Comparison of ENCODE assay signal across 8 cellular contexts in genomic region chr3:156674046-156674910, GRCh38. TPM values are rescaled to one million over a fixed set of nuclear protein-coding genes. Genes with fewer than 3 reads are reported as not detected.
DNase-seq lines count a peak whose midpoint lies in the region; ATAC-seq and TF ChIP-seq lines count a peak whose summit lies in the region.

TIPARP (plus strand) TSS chr3:156674590; CDS start chr3:156677698, 3,108 bp downstream.

- CTCF ChIA-PET in CD4-positive, alpha-beta T cell (lab: Charles Lee) = interaction anchor here (0.7 to 4.1 kb wide), 16 partner anchors 8 to 524 kb away, joined by 3 to 21 read pairs (median 4); partner anchors contain the start of gene SSR3
- CTCF ChIA-PET in activated CD4-positive, alpha-beta memory T cell treated with anti-CD3 and anti-CD28 coated beads for 36 hours (lab: Charles Lee) = interaction anchor here (0.7 to 4.2 kb wide), 24 partner anchors 9 to 522 kb away, joined by 3 to 38 read pairs (median 4); partner anchors contain the start of gene SSR3

- peaks cover 39% of the 10 kb centered on the region for H3K36me3 Mint-ChIP-seq in CD4-positive, alpha-beta T cell (ENCODE audit: low read depth)
- H3K36me3 Mint-ChIP-seq in activated CD4-positive, alpha-beta memory T cell treated with anti-CD3 and anti-CD28 coated beads for 36 hours = peaks cover 22% of the 10 kb centered on the region

- no peaks in the 10 kb centered on the region for H3K27me3 ChIP-seq in CD4-positive, alpha-beta T cell (ENCODE audit: control insufficient read depth, insufficient read depth, low read length)
- H3K27me3 ChIP-seq in dorsolateral prefrontal cortex (no peaks in the 10 kb centered on the region), right lobe of liver (no peaks in the 10 kb centered on the region)

- POLR2A ChIA-PET in CD4-positive, alpha-beta T cell (lab: Charles Lee) = interaction anchor here (0.6 to 7.1 kb wide), 34 partner anchors 8 to 868 kb away, joined by 3 to 91 read pairs (median 4); partner anchors contain the start of genes C3orf33, CCNL1, SLC33A1 and SSR3
- POLR2A ChIA-PET in activated CD4-positive, alpha-beta memory T cell treated with anti-CD3 and anti-CD28 coated beads for 36 hours (lab: Charles Lee) = interaction anchor here (0.7 to 3.3 kb wide), 11 partner anchors 9 to 499 kb away, joined by 3 to 23 read pairs (median 8); partner anchors contain the start of genes CCNL1 and SSR3

- H3K4me1 ChIP-seq in right lobe of liver = peaks cover 0 to 20% (median 7%) of the 10 kb centered on the region in 4 donors

- peak within 1 kb of the TSS; percentile 93 for H3K27ac ChIP-seq in CD4-positive, alpha-beta T cell (ENCODE audit: low read depth, low read length)
- H3K27ac ChIP-seq in dorsolateral prefrontal cortex = peak within 1 kb of the TSS; percentile 65 to 97 (median 93)
- peak within 1 kb of the TSS; percentile 92 to 94 (median 93) for H3K27ac ChIP-seq in right lobe of liver

- no peaks in the 10 kb centered on the region for H3K9me3 ChIP-seq in CD4-positive, alpha-beta T cell (ENCODE audit: control insufficient read depth, low read length)
- H3K9me3 ChIP-seq in right lobe of liver = no peaks in the 10 kb centered on the region

- TF ChIP-seq POLR2A in right lobe of liver (IDR thresholded peaks at IDR 0.05) = peak; percentile 100

- peak within 1 kb of the TSS; percentile 66 to 98 (median 89) for H3K4me3 ChIP-seq in dorsolateral prefrontal cortex
- H3K4me3 ChIP-seq in right lobe of liver = peak within 1 kb of the TSS; percentile 72 to 89 (median 78)

- peak; percentile 95 to 100 (median 99) for DNase-seq in CD4-positive, alpha-beta T cell
- peak; percentile 99 for DNase-seq in NCI-H82 (lab: John Stamatoyannopoulos, UW)
- peak; percentile 99 for DNase-seq in activated CD4-positive, alpha-beta memory T cell treated with anti-CD3 and anti-CD28 coated beads for 36 hours
- DNase-seq in dorsolateral prefrontal cortex = peak; percentile 96 to 99 (median 98)
- peak; percentile 100 for DNase-seq in right lobe of liver
- DNase-seq in stimulated activated CD4-positive, alpha-beta T cell treated with anti-CD3 and anti-CD28 coated beads, Interleukin-4, amount 100 ng/mL, for 4 hours = peak; percentile 97 to 99

- H3K27me3 Mint-ChIP-seq in CD4-positive, alpha-beta T cell = no peaks in the 10 kb centered on the region
- no peaks in the 10 kb centered on the region for H3K27me3 Mint-ChIP-seq in activated CD4-positive, alpha-beta memory T cell treated with anti-CD3 and anti-CD28 coated beads for 36 hours

- H3K4me3 Mint-ChIP-seq in CD4-positive, alpha-beta T cell = peak within 1 kb of the TSS; percentile 93
- peak within 1 kb of the TSS; percentile 90 for H3K4me3 Mint-ChIP-seq in activated CD4-positive, alpha-beta memory T cell treated with anti-CD3 and anti-CD28 coated beads for 36 hours

- H3K27ac Mint-ChIP-seq in CD4-positive, alpha-beta T cell = peak within 1 kb of the TSS; percentile 96
- H3K27ac Mint-ChIP-seq in activated CD4-positive, alpha-beta memory T cell treated with anti-CD3 and anti-CD28 coated beads for 36 hours = peak within 1 kb of the TSS; percentile 94

- peaks cover 0 to 16% (median 5%) of the 10 kb centered on the region in 4 donors for H3K36me3 ChIP-seq in right lobe of liver

- H3K9me3 Mint-ChIP-seq in CD4-positive, alpha-beta T cell = no peaks in the 10 kb centered on the region
- no peaks in the 10 kb centered on the region for H3K9me3 Mint-ChIP-seq in activated CD4-positive, alpha-beta memory T cell treated with anti-CD3 and anti-CD28 coated beads for 36 hours

- intact Hi-C loops in CD4-positive, alpha-beta T cell (cut with DNase I, micrococcal nuclease) = loop anchor here (1.0 to 5.0 kb wide), 10 partner anchors 72 to 817 kb away; partner anchors contain the start of gene SSR3 (in 2 of the 2)
- intact Hi-C loops in activated CD4-positive, alpha-beta memory T cell treated with anti-CD3 and anti-CD28 coated beads for 36 hours (cut with micrococcal nuclease) = loop anchor here (1.0 to 10.0 kb wide), 11 partner anchors 72 to 819 kb away; partner anchors contain the start of genes CCNL1, SLC33A1 and SSR3
- intact Hi-C loops in dorsolateral prefrontal cortex (cut with DNase I) (loop anchor here (1.0 to 10.0 kb wide), 8 partner anchors 119 to 519 kb away; partner anchors contain the start of gene SSR3 (in 2 of the 2)), right lobe of liver (cut with DNase I) (loop anchor here (10.0 kb wide), 3 partner anchors 119 to 461 kb away; partner anchors contain the start of gene SSR3 (in 2 of the 2))

- TF ChIP-seq CTCF in CD4-positive, alpha-beta T cell (IDR thresholded peaks at IDR 0.05) = peak; percentile 63
- TF ChIP-seq CTCF in dorsolateral prefrontal cortex (IDR thresholded peaks at IDR 0.05 in 54 of 56, conservative IDR thresholded peaks at IDR 0.05 in 2 of 56; ENCODE audit: low read depth in 1 of 56, partially characterized antibody in 56 of 56) (peak; percentile 44 to 98 (median 83)), right lobe of liver (IDR thresholded peaks at IDR 0.05) (peak; percentile 64 to 80 (median 71))

- peak; percentile 79 for ATAC-seq in CD4-positive, alpha-beta T cell (ENCODE audit: poor library complexity)
- ATAC-seq in GM19438 (IDR thresholded peaks at IDR 0.05; ENCODE audit: low read depth, unreplicated experiment) = peak; percentile 82
- ATAC-seq in HG03575 (IDR thresholded peaks at IDR 0.05; ENCODE audit: extremely low read depth, insufficient number of reproducible peaks, low FRiP score, unreplicated experiment) = peak; percentile 68
- ATAC-seq in right lobe of liver = peak; percentile 92 to 96 (median 93)

- peaks cover 44% of the 10 kb centered on the region for H3K4me1 Mint-ChIP-seq in CD4-positive, alpha-beta T cell (ENCODE audit: low read depth)
- peaks cover 36% of the 10 kb centered on the region for H3K4me1 Mint-ChIP-seq in activated CD4-positive, alpha-beta memory T cell treated with anti-CD3 and anti-CD28 coated beads for 36 hours (ENCODE audit: low read depth)

- WGBS in right lobe of liver (ENCODE audit: insufficient coverage, low coverage, low lambda C conversion rate, missing lambda C conversion rate) = 0% methylated on average over 5 of the region's 105 CpGs

RNA-seq across cellular contexts. Expression of gene TIPARP, which starts in this region (rescaled TPM):
- total RNA-seq in CD4-positive, alpha-beta T cell = 100 to 1,000 TPM; 158 to 166 TPM
- total RNA-seq in activated CD4-positive, alpha-beta memory T cell treated with anti-CD3 and anti-CD28 coated beads for 36 hours = 10 to 100 TPM; 15.7 to 17.7 TPM
- total RNA-seq in dorsolateral prefrontal cortex = 10 to 100 TPM; 13.7 to 81.5 (median 24.6) TPM
- total RNA-seq in right lobe of liver = 10 to 100 TPM; 10.2 to 19.5 (median 16.4) TPM

Comparison
In these comparisons a context has a peak if more than half of its experiments do, and no peak if none do; other contexts are left out.
1. Peak in every context shown above with its lines: DNase-seq, ATAC-seq, H3K4me3 ChIP-seq and H3K27ac ChIP-seq.